ENCODE assay signal across 2 cellular contexts in the genomic region with DNA sequence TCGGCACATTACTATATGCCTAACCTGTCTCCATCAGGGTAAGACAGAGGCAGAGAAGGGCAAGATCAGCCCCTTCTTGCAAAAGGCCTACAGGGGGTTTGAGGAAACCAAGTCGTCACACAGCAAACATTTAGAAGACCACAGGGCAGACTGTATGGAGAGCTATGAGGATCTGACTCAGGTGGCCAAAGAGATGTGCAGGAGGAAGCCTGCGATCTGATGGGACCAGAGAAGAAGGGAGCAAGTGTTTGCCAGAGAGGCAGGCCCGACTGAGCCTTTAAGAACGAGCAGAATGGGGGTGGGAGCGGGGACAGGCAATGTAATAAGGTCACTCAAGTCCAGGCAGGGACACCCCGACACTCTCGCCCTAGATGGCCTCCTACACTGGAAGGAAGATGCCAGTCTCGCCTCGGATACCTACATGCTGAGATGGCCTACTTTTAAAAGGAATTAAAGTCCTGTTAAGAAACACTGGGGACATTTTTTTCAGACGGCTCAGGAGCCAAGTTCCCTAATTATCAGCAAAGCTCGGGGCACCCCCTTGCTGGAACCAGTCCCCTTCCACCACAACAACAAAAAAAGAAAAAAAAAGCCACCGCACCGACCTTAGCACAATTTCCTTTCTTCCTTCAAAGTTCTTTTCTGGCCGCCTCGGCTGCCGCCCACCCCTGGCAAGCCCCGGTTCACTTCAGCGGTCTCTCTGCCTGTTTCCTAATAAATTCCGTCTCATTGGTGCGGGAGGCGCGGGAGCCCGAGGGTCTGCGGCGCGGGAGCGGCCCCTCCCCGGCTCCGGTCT.
TF ChIP-seq lines count a peak whose summit lies in the region.

No MANE protein-coding gene starts in this region.

TF ChIP-seq in SK-N-SH, 30 proteins besides CTCF, POLR2A, EP300 and RAD21 (continued from another document):
- TF ChIP-seq, protein P1, sequence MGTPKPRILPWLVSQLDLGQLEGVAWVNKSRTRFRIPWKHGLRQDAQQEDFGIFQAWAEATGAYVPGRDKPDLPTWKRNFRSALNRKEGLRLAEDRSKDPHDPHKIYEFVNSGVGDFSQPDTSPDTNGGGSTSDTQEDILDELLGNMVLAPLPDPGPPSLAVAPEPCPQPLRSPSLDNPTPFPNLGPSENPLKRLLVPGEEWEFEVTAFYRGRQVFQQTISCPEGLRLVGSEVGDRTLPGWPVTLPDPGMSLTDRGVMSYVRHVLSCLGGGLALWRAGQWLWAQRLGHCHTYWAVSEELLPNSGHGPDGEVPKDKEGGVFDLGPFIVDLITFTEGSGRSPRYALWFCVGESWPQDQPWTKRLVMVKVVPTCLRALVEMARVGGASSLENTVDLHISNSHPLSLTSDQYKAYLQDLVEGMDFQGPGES (IDR thresholded peaks at IDR 0.05; ENCODE audit: low read depth, low read length) = no peak
- TF ChIP-seq, protein P2, sequence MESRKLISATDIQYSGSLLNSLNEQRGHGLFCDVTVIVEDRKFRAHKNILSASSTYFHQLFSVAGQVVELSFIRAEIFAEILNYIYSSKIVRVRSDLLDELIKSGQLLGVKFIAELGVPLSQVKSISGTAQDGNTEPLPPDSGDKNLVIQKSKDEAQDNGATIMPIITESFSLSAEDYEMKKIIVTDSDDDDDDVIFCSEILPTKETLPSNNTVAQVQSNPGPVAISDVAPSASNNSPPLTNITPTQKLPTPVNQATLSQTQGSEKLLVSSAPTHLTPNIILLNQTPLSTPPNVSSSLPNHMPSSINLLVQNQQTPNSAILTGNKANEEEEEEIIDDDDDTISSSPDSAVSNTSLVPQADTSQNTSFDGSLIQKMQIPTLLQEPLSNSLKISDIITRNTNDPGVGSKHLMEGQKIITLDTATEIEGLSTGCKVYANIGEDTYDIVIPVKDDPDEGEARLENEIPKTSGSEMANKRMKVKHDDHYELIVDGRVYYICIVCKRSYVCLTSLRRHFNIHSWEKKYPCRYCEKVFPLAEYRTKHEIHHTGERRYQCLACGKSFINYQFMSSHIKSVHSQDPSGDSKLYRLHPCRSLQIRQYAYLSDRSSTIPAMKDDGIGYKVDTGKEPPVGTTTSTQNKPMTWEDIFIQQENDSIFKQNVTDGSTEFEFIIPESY (IDR thresholded peaks at IDR 0.05; ENCODE audit: borderline replicate concordance, low read depth) = no peak
- TF ChIP-seq TEAD4 (IDR thresholded peaks at IDR 0.05; ENCODE audit: borderline replicate concordance, insufficient read depth) (no peak), FOXJ3 (CRISPR knock-in tag; IDR thresholded peaks at IDR 0.05) (no peak; the same call in 1 of the 2 replicates)
TF ChIP-seq in SK-N-SH: peak in this region for 0.

TF ChIP-seq in SK-N-SH treated with all-trans-retinoic acid at 6 μM for 48 hours, 23 proteins besides CTCF, POLR2A, EP300 and RAD21 (continued from another document):
- TF ChIP-seq, protein P3, sequence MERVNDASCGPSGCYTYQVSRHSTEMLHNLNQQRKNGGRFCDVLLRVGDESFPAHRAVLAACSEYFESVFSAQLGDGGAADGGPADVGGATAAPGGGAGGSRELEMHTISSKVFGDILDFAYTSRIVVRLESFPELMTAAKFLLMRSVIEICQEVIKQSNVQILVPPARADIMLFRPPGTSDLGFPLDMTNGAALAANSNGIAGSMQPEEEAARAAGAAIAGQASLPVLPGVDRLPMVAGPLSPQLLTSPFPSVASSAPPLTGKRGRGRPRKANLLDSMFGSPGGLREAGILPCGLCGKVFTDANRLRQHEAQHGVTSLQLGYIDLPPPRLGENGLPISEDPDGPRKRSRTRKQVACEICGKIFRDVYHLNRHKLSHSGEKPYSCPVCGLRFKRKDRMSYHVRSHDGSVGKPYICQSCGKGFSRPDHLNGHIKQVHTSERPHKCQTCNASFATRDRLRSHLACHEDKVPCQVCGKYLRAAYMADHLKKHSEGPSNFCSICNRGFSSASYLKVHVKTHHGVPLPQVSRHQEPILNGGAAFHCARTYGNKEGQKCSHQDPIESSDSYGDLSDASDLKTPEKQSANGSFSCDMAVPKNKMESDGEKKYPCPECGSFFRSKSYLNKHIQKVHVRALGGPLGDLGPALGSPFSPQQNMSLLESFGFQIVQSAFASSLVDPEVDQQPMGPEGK (CRISPR knock-in tag; IDR thresholded peaks at IDR 0.05; ENCODE audit: borderline replicate concordance) = no peak
